In the genomic region with DNA sequence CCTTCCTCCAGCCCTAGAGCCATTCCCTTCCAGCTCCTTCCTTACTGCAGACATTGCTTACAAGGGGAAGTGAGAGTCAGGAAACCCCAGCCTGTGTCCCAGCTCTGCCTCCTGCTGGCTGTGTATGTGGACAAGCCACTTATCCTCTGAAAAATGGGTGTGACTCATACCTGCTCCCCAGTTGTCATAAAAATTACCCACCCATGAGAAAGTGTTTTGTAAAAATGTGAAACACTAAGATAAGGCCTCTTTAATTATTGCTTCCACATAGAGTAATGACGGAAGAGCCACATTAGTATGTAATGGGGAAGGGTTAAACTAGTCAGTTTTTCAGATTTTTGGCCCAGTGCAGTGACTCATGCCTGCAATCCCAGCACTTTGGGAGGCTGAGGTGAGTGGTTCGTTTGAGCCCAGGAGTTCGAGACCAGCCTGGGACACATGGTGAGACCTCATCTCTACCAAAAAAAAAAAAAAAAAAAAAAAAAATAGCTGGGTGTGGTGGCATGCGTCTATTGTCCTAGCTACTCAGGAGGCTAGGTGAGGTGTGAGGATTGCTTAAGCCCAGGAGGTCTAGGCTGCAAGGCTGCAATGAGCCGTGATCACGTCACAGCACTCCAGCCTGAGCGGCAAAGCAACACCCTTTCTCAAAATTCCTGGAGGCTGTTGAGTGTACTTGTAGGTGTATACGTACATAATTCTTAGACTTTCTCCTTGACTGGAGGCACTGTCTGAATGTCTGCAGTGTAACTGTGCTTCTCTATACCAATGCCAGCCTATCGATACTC, we compare ENCODE assay signal across 8 cellular contexts.
A peak's percentile ranks its signal among the peaks of the same experiment; 100 is the strongest.
DNase-seq lines count a peak whose midpoint lies in the region; ATAC-seq and TF ChIP-seq lines count a peak whose summit lies in the region.

No MANE protein-coding gene starts in this region.

- H3K36me3 Mint-ChIP-seq in MCF 10A (ENCODE audit: insufficient read depth, unreplicated experiment), result no peaks in the 10 kb centered on the region

- H3K36me3 ChIP-seq in breast epithelium, result no peaks in the 10 kb centered on the region
- no peaks in the 10 kb centered on the region for H3K36me3 ChIP-seq in right atrium auricular region
- no peaks in the 10 kb centered on the region for H3K36me3 ChIP-seq in upper lobe of right lung

- DNase-seq in MCF 10A (ENCODE audit: unreplicated experiment) (peak; percentile 69), breast epithelium (ENCODE audit: low spot score in 2 of 2) (no peak), SKM-1 (lab: John Stamatoyannopoulos, UW; ENCODE audit: unreplicated experiment) (peak; percentile 18), right atrium auricular region (ENCODE audit: low spot score) (no peak), upper lobe of right lung (peak; percentile 83), NCI-H446 (lab: John Stamatoyannopoulos, UW) (no peak)

- POLR2A ChIA-PET in MCF 10A (lab: Yijun Ruan, JAX), result no interaction called here

- H3K27ac Mint-ChIP-seq in MCF 10A (ENCODE audit: low read depth, unreplicated experiment), result no peak overlapping the region

- no peak for TF ChIP-seq POLR2A in breast epithelium (IDR thresholded peaks at IDR 0.05)

- H3K4me1 Mint-ChIP-seq in MCF 10A (ENCODE audit: insufficient read depth, unreplicated experiment), result no peaks in the 10 kb centered on the region

- H3K9me3 ChIP-seq in breast epithelium, result peaks cover 0 to 4% of the 10 kb centered on the region in 2 donors
- H3K9me3 ChIP-seq in right atrium auricular region, result no peaks in the 10 kb centered on the region
- no peaks in the 10 kb centered on the region for H3K9me3 ChIP-seq in upper lobe of right lung

- H3K4me3 ChIP-seq in breast epithelium (no peak overlapping the region), right atrium auricular region (no peak overlapping the region), upper lobe of right lung (no peak overlapping the region)

- H3K27me3 Mint-ChIP-seq in MCF 10A (ENCODE audit: insufficient read depth, unreplicated experiment), result no peaks in the 10 kb centered on the region

- no peaks in the 10 kb centered on the region for H3K9me3 Mint-ChIP-seq in MCF 10A (ENCODE audit: unreplicated experiment)

- TF ChIP-seq CTCF in MCF 10A (IDR thresholded peaks at IDR 0.05; ENCODE audit: unreplicated experiment) (peak; percentile 13), breast epithelium (IDR thresholded peaks at IDR 0.05) (no peak), right atrium auricular region (IDR thresholded peaks at IDR 0.05) (peak in 1 of 2 donors; percentile 67), upper lobe of right lung (IDR thresholded peaks at IDR 0.05) (peak; percentile 42)

- no peak overlapping the region for H3K27ac ChIP-seq in breast epithelium
- peak overlapping the region; percentile 76 to 78 for H3K27ac ChIP-seq in right atrium auricular region
- peak overlapping the region; percentile 25 for H3K27ac ChIP-seq in upper lobe of right lung

- H3K27me3 ChIP-seq in breast epithelium (no peaks in the 10 kb centered on the region), right atrium auricular region (no peaks in the 10 kb centered on the region), upper lobe of right lung (no peaks in the 10 kb centered on the region)

- ATAC-seq in upper lobe of right lung, result peak; percentile 75
- no peak for ATAC-seq in HG02885 (IDR thresholded peaks at IDR 0.05; ENCODE audit: poor library complexity, unreplicated experiment)
- ATAC-seq in HG02678 (IDR thresholded peaks at IDR 0.05; ENCODE audit: unreplicated experiment), result no peak

- CTCF ChIA-PET in MCF 10A (lab: Yijun Ruan, JAX), result interaction anchor here (0.5 to 5.9 kb wide), 5 partner anchors 9 to 122 kb away, joined by 3 to 27 read pairs (median 4); no protein-coding TSS in a partner anchor

- BruUV-seq in MCF 10A (replicated peaks; lab: Mats Ljungman, UMichigan), result no TSS peak

- intact Hi-C loops in MCF 10A (cut with micrococcal nuclease) (no loop called here), breast epithelium (cut with DNase I; ENCODE audit: low total_unique reads) (loop anchor here (10.0 kb wide), 1 partner anchor 252 kb away; no protein-coding TSS in a partner anchor), upper lobe of right lung (cut with DNase I) (no loop called here)

- H3K4me1 ChIP-seq in breast epithelium (no peaks in the 10 kb centered on the region), right atrium auricular region (peaks cover 0 to 21% of the 10 kb centered on the region in 2 donors), upper lobe of right lung (peaks cover 3% of the 10 kb centered on the region)

- no peak overlapping the region for H3K4me3 Mint-ChIP-seq in MCF 10A (ENCODE audit: unreplicated experiment)

Comparison
In these comparisons a context has a peak if more than half of its experiments do, and no peak if none do; other contexts are left out.
1. DNase-seq: peak in MCF 10A (single experiment), SKM-1 (single experiment) and upper lobe of right lung (single experiment); none in breast epithelium (0 of 2), right atrium auricular region (single experiment) and NCI-H446 (0 of 2).
2. CTCF ChIP-seq: peak in MCF 10A (single experiment) and upper lobe of right lung (single experiment); none in breast epithelium (0 of 3).
3. H3K27ac ChIP-seq: peak in right atrium auricular region (2 of 2) and upper lobe of right lung (single experiment); none in breast epithelium (0 of 2).